ENCODE assay signal across 8 cellular contexts in genomic region chr5:7868427-7868772, GRCh38. TPM values are rescaled to one million over a fixed set of nuclear protein-coding genes. Genes with fewer than 3 reads are reported as not detected.
DNase-seq lines count a peak whose midpoint lies in the region; ATAC-seq and TF ChIP-seq lines count a peak whose summit lies in the region.

No MANE protein-coding gene starts in this region.

- DNase-seq in DND-41 (no peak), mammary epithelial cell (no peak), dedifferentiated amniotic fluid mesenchymal stem cell (ENCODE audit: extremely low spot score) (no peak), NCI-H1694 treated with DMSO at 0.1 percent for 48 hours (lab: John Stamatoyannopoulos, UW) (no peak), C1 segment of cervical spinal cord (lab: John Stamatoyannopoulos, UW) (no peak)
- DNase-seq in Jurkat, Clone E6-1 (ENCODE audit: low read depth, low spot score) = no peak

- WGBS in mammary epithelial cell (ENCODE audit: low coverage, missing lambda C conversion rate) = 3% methylated on average over 6 of the region's 8 CpGs
- 1% methylated on average over 8 of the region's 8 CpGs for WGBS in mesodermal cell (ENCODE audit: insufficient coverage in 2 of 2), 2 experiments

- H2AFZ ChIP-seq in DND-41 (ENCODE audit: low read depth, low read length) (peak overlapping the region; percentile 92), mammary epithelial cell (ENCODE audit: low read depth, low read length) (peak overlapping the region; percentile 98)

- CTCF ChIA-PET in mammary epithelial cell (lab: Charles Lee; ENCODE audit: low non-redundant PET) = interaction anchor here (0.5 kb wide), 1 partner anchor 28 kb away, joined by 5 read pairs; no protein-coding TSS in a partner anchor

- H3K36me3 ChIP-seq in DND-41 (ENCODE audit: insufficient read depth, low read length) = peaks cover 48% of the 10 kb centered on the region
- peaks cover 2% of the 10 kb centered on the region for H3K36me3 ChIP-seq in mammary epithelial cell (ENCODE audit: insufficient read depth, low read length)
- H3K36me3 ChIP-seq in mesodermal cell (ENCODE audit: control insufficient read depth, insufficient read depth, low read length) = peaks cover 32% of the 10 kb centered on the region

- H4K20me1 ChIP-seq in DND-41 (ENCODE audit: insufficient read depth, low read length) (peaks cover 40% of the 10 kb centered on the region), mammary epithelial cell (ENCODE audit: insufficient read depth, low read length) (no peaks in the 10 kb centered on the region)

- H3K79me2 ChIP-seq in DND-41 (ENCODE audit: insufficient read depth, low read length) (peaks cover 73% of the 10 kb centered on the region), mammary epithelial cell (ENCODE audit: insufficient read depth, low read length) (peaks cover 87% of the 10 kb centered on the region)

- H3K4me2 ChIP-seq in DND-41 (ENCODE audit: insufficient read depth, low read length) = peak overlapping the region; percentile 82
- H3K4me2 ChIP-seq in mammary epithelial cell (ENCODE audit: insufficient read depth, low read depth, low read length) = peak overlapping the region; percentile 83

- H3K27ac ChIP-seq in DND-41 (ENCODE audit: low read length) = peak overlapping the region; percentile 74
- H3K27ac ChIP-seq in mammary epithelial cell (ENCODE audit: insufficient read depth, low read depth, low read length) = peak overlapping the region; percentile 74
- no peak overlapping the region for H3K27ac ChIP-seq in mesodermal cell (ENCODE audit: low read depth, low read length, severe bottlenecking)

- H3K9me3 ChIP-seq in DND-41 (ENCODE audit: insufficient read depth, low read length, severe bottlenecking) = no peaks in the 10 kb centered on the region
- H3K9me3 ChIP-seq in mammary epithelial cell (replicated peaks; ENCODE audit: insufficient read depth, low read length) = no peaks in the 10 kb centered on the region
- H3K9me3 ChIP-seq in mesodermal cell (ENCODE audit: control insufficient read depth, low read length) = no peaks in the 10 kb centered on the region

- H3K27me3 ChIP-seq in DND-41 (ENCODE audit: insufficient read depth, low read length, poor library complexity) (no peaks in the 10 kb centered on the region), mammary epithelial cell (ENCODE audit: insufficient read depth, low read length) (no peaks in the 10 kb centered on the region)

- in situ Hi-C loops in mammary epithelial cell (cut with MboI; ENCODE audit: low sequenced_read_pairs in 2 of 2) = loop anchor here in 1 of 2 donors (25.0 kb wide), 1 partner anchor 1106 kb away; no protein-coding TSS in a partner anchor

- H3K9ac ChIP-seq in DND-41 (ENCODE audit: low read depth, low read length) (peak overlapping the region; percentile 86), mammary epithelial cell (ENCODE audit: insufficient read depth, low read length) (peak overlapping the region; percentile 82)

- no TSS peak for BruUV-seq in mammary epithelial cell (replicated peaks; lab: Mats Ljungman, UMichigan)

- H3K4me3 ChIP-seq in DND-41 (ENCODE audit: low read depth in 1 of 2, low read length in 2 of 2) (peak overlapping the region; percentile 86 to 92), mammary epithelial cell (replicated peaks in 1 of 3; ENCODE audit: insufficient read depth in 1 of 3, low read depth in 2 of 3, low read length in 3 of 3) (peak overlapping the region; percentile 87 to 97 (median 92)), mesodermal cell (ENCODE audit: extremely low read depth, insufficient read depth, low read length, poor library complexity, severe bottlenecking) (peak overlapping the region; percentile 78)
- H3K4me3 ChIP-seq in Jurkat, Clone E6-1 (ENCODE audit: low read length) = peak overlapping the region; percentile 93

- intact Hi-C loops in mammary epithelial cell (cut with micrococcal nuclease) = loop anchor here (1.0 to 5.0 kb wide), 2 partner anchors 34 to 1236 kb away; partner anchors contain the start of genes NSUN2 and SRD5A1

- no peak for ATAC-seq in DND-41 (ENCODE audit: insufficient read depth, low read depth)
- ATAC-seq in GM21619 (IDR thresholded peaks at IDR 0.05; ENCODE audit: unreplicated experiment) = no peak

- dilution Hi-C loops in mammary epithelial cell (cut with HindIII; ENCODE audit: low sequenced_read_pairs) = no loop called here

- TF ChIP-seq CTCF in DND-41 (IDR thresholded peaks at IDR 0.05; ENCODE audit: borderline replicate concordance, extremely low read depth, low read length, poor library complexity, severe bottlenecking) (no peak), mammary epithelial cell (conservative IDR thresholded peaks at IDR 0.05 in 1 of 2, IDR thresholded peaks at IDR 0.05 in 1 of 2; ENCODE audit: extremely low read depth in 1 of 2, insufficient read depth in 1 of 2, low read depth in 1 of 2, low read length in 2 of 2) (no peak)

- peaks cover 49% of the 10 kb centered on the region for H3K4me1 ChIP-seq in DND-41 (ENCODE audit: insufficient read depth, low read length)
- peaks cover 16% of the 10 kb centered on the region for H3K4me1 ChIP-seq in mammary epithelial cell (ENCODE audit: insufficient read depth, low read length)
- H3K4me1 ChIP-seq in mesodermal cell (ENCODE audit: control insufficient read depth, insufficient read depth, low read length, poor library complexity, severe bottlenecking) = peaks cover 3% of the 10 kb centered on the region

RNA-seq across cellular contexts. Expression of gene FASTKD3, which starts 0.4 kb away (rescaled TPM):
- polyA plus RNA-seq in Jurkat, Clone E6-1 (2012; ENCODE audit: insufficient read depth, insufficient read length) = 33.7 TPM
- 10 to 100 TPM in 1 of 2 donors, 1 to 10 TPM in 1; 7.5 to 18.0 TPM for total RNA-seq in mammary epithelial cell
- 8.4 TPM for polyA plus RNA-seq in mammary epithelial cell
- polyA minus RNA-seq in mammary epithelial cell = 15.0 TPM
- 8.1 TPM for polyA plus RNA-seq in mesodermal cell (2013, experiment 1 of 2)
- polyA plus RNA-seq in mesodermal cell (2013, experiment 2 of 2) = 9.2 TPM

RNA-seq across cellular contexts. Expression of gene MTRR, which starts 0.5 kb away (rescaled TPM):
- 74.0 TPM for polyA plus RNA-seq in Jurkat, Clone E6-1 (2012; ENCODE audit: insufficient read depth, insufficient read length)
- total RNA-seq in mammary epithelial cell = 10 to 100 TPM; 36.3 to 52.9 TPM
- 39.0 TPM for polyA plus RNA-seq in mammary epithelial cell
- 121 TPM for polyA minus RNA-seq in mammary epithelial cell
- 23.5 TPM for polyA plus RNA-seq in mesodermal cell (2013, experiment 1 of 2)
- polyA plus RNA-seq in mesodermal cell (2013, experiment 2 of 2) = 22.1 TPM

RNA-seq across cellular contexts. Expression of gene CFAP90, which starts 17.5 kb away (rescaled TPM):
- polyA plus RNA-seq in Jurkat, Clone E6-1 (2012; ENCODE audit: insufficient read depth, insufficient read length) = not detected
- not detected for total RNA-seq in mammary epithelial cell
- polyA plus RNA-seq in mammary epithelial cell = 0.03 TPM
- not detected for polyA minus RNA-seq in mammary epithelial cell
- 0.18 TPM for polyA plus RNA-seq in mesodermal cell (2013, experiment 1 of 2)
- 0.30 TPM for polyA plus RNA-seq in mesodermal cell (2013, experiment 2 of 2)
